In genomic region chr12:52669941-52670340, GRCh38 we compare ENCODE assay signal across 2 cellular contexts. TPM values are rescaled to one million over a fixed set of nuclear protein-coding genes. Genes with fewer than 3 reads are reported as not detected.
"Had no signal": no experiment of that assay in that cellular context is flagged by ENCODE, and none has a peak within 500 bp of the region (broad histone marks: within the 10 kb centered on the region; RNA-seq: fewer than 3 reads in every experiment).

No MANE protein-coding gene starts in this region.

RNA-seq across cellular contexts. Expression of gene KRT1, which starts 10.3 kb away (rescaled TPM):
- total RNA-seq: G401, GM12878 had no signal
- polyA plus RNA-seq: GM12878 had no signal

RNA-seq across cellular contexts. Expression of gene KRT2, which starts 17.9 kb away (rescaled TPM):
- total RNA-seq: G401 had no signal

RNA-seq across cellular contexts. Expression of gene KRT77, which starts 33.4 kb away (rescaled TPM):
- total RNA-seq: G401, GM12878 had no signal
- polyA plus RNA-seq: GM12878 had no signal

RNA-seq across cellular contexts. Expression of gene KRT73, which starts 51.6 kb away (rescaled TPM):
- total RNA-seq: G401, GM12878 had no signal
- polyA plus RNA-seq: GM12878 had no signal
